ENCODE assay signal across 1 cellular context in the genomic region with DNA sequence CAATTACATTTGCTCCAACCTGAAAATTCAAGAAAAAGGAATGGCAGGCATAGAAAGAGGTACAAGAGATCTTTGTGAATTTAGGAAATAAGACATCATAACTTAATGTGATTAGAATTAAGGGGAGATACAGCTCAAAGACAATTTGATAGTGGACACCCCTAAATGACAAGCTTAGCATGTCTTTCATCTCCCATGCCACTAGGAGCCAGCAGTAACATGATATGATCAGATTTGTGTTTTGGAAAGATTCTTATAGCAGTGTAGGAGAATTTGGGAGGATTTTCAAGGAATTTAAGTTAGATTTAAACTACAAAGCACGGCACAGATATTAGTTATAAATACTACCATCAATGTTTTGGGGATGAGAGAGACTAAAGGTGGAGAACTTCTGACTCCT.
TF ChIP-seq lines count a peak whose summit lies in the region.

No MANE protein-coding gene starts in this region.

TF ChIP-seq in IMR-90, 13 proteins besides CTCF, POLR2A, EP300 and RAD21:
- TF ChIP-seq MAFK (IDR thresholded peaks at IDR 0.05; ENCODE audit: low read depth, low read length) (no peak), SMC3 (IDR thresholded peaks at IDR 0.05; ENCODE audit: low read depth, low read length) (0 out of 2 replicates have a peak, but pooled peaks have one; percentile 19)
TF ChIP-seq in IMR-90: peak in this region for 1.
